ENCODE assay signal across 21 cellular contexts in genomic region chr2:179541586-179541985, GRCh38.
"Had no signal": no experiment of that assay in that cellular context is flagged by ENCODE, and none has a peak within 500 bp of the region (broad histone marks: within the 10 kb centered on the region; RNA-seq: fewer than 3 reads in every experiment).

No MANE protein-coding gene starts in this region.

- H3K36me3 ChIP-seq: MG63, SJSA1 had no signal

- H3K27me3 ChIP-seq: MG63, SJSA1 had no signal

- DNase-seq: IMR-90, Karpas-422, KG1, MG63, NCI-H1092, NCI-H1105 treated with DMSO at 0.1 percent for 48 hours, NCI-H1417 treated with DMSO at 0.1 percent for 48 hours, NCI-H146, NCI-H1694 treated with DMSO at 0.1 percent for 48 hours, NCI-H1930, NCI-H2081, NCI-H2107, NCI-H2171, NCI-H524, NCI-H526 treated with DMSO at 0.1 percent for 48 hours, NCI-H774, Right ventricle myocardium superior, RPMI8226, SIG-M5 had no signal

- H3K9me3 ChIP-seq: SJSA1 had no signal

- H3K27ac ChIP-seq: SJSA1, SK-N-MC had no signal

- H3K4me1 ChIP-seq: SJSA1 had no signal

- H3K4me3 ChIP-seq: MG63, SJSA1, SK-N-MC had no signal
